In genomic region chr4:83552924-83553323, GRCh38 we compare ENCODE assay signal across 8 cellular contexts. TPM values are rescaled to one million over a fixed set of nuclear protein-coding genes. Genes with fewer than 3 reads are reported as not detected.
DNase-seq lines count a peak whose midpoint lies in the region; ATAC-seq and TF ChIP-seq lines count a peak whose summit lies in the region.

No MANE protein-coding gene starts in this region.

- no peaks in the 10 kb centered on the region for H3K27me3 ChIP-seq in trophoblast cell (ENCODE audit: insufficient read depth, low read length)

- no peak overlapping the region for H3K23ac ChIP-seq in trophoblast cell (ENCODE audit: low read length)

- no peak overlapping the region for H3K4me2 ChIP-seq in trophoblast cell (ENCODE audit: low read length)

- no CpG with 5 or more reads among the region's 2 CpGs for WGBS in trophoblast cell (ENCODE audit: extremely low coverage, insufficient coverage, insufficient read length)

- no peak overlapping the region for H3K18ac ChIP-seq in trophoblast cell (ENCODE audit: low read length)

- no peaks in the 10 kb centered on the region for H3K79me2 ChIP-seq in trophoblast cell (ENCODE audit: control insufficient read depth, insufficient read depth, low read length, poor library complexity)

- H3K4me3 ChIP-seq in foreskin fibroblast (ENCODE audit: low read depth in 1 of 2, low read length in 2 of 2) (no peak overlapping the region), trophoblast cell (ENCODE audit: low read depth, low read length) (no peak overlapping the region)

- no peak overlapping the region for H2AFZ ChIP-seq in trophoblast cell (ENCODE audit: insufficient read depth, low read length, poor library complexity)

- H3K4me1 Mint-ChIP-seq in CD14-positive monocyte = peaks cover 68% of the 10 kb centered on the region

- no peaks in the 10 kb centered on the region for H3K36me3 ChIP-seq in trophoblast cell (ENCODE audit: control insufficient read depth in 1 of 2, insufficient read depth in 2 of 2, low read length in 2 of 2)

- H4K12ac ChIP-seq in trophoblast cell (ENCODE audit: low read depth, low read length) = no peak overlapping the region

- CTCF ChIA-PET in GM10248 (lab: Yijun Ruan, JAX) = no interaction called here

- no peak overlapping the region for H4K91ac ChIP-seq in trophoblast cell (ENCODE audit: low read depth, low read length)

- no peak overlapping the region for H2BK12ac ChIP-seq in trophoblast cell (ENCODE audit: low read length)

- H3K27ac ChIP-seq in trophoblast cell (ENCODE audit: low read depth, low read length) = no peak overlapping the region

- ATAC-seq in GM21447 (IDR thresholded peaks at IDR 0.05; ENCODE audit: unreplicated experiment) (peak; percentile 51), HG02840 (IDR thresholded peaks at IDR 0.05; ENCODE audit: low FRiP score, unreplicated experiment) (no peak)

- no peak overlapping the region for H2BK120ac ChIP-seq in trophoblast cell (ENCODE audit: insufficient read depth, low read length, poor library complexity)

- peaks cover 1% of the 10 kb centered on the region for H3K79me1 ChIP-seq in trophoblast cell (ENCODE audit: low read length)

- H3K27me3 Mint-ChIP-seq in CD14-positive monocyte (ENCODE audit: low read depth in 3 of 3) = peaks cover 0 to 2% (median 0%) of the 10 kb centered on the region in 3 donors

- H3K4ac ChIP-seq in trophoblast cell (ENCODE audit: low read depth, low read length) = no peak overlapping the region

- H3K14ac ChIP-seq in trophoblast cell (ENCODE audit: low read length) = no peak overlapping the region

- peaks cover 2% of the 10 kb centered on the region in 2 experiments for H3K4me1 ChIP-seq in trophoblast cell (ENCODE audit: control insufficient read depth in 1 of 2, insufficient read depth in 2 of 2, low read length in 2 of 2)

- H3K9me3 Mint-ChIP-seq in CD14-positive monocyte = no peaks in the 10 kb centered on the region

- no peak overlapping the region for H2BK5ac ChIP-seq in trophoblast cell (ENCODE audit: low read depth, low read length, poor library complexity)

- H4K8ac ChIP-seq in trophoblast cell (ENCODE audit: low read depth, low read length) = no peak overlapping the region

- DNase-seq in CD14-positive monocyte (ENCODE audit: low spot score) = no peak
- DNase-seq in M059J (ENCODE audit: low read depth) = peak; percentile 95
- peak; percentile 85 to 86 for DNase-seq in foreskin fibroblast
- DNase-seq in NCI-H2171 treated with DMSO at 0.1 percent for 48 hours (lab: John Stamatoyannopoulos, UW) = no peak
- DNase-seq in trophoblast cell = no peak
- no peak for DNase-seq in GM10248 (ENCODE audit: extremely low spot score)

- H3K27ac Mint-ChIP-seq in CD14-positive monocyte = peak overlapping the region; percentile 56 to 90 (median 85)

- H3K9ac ChIP-seq in trophoblast cell (ENCODE audit: low read length) = no peak overlapping the region

- POLR2A ChIA-PET in GM10248 (lab: Yijun Ruan, JAX) = no interaction called here

- peaks cover 27 to 30% of the 10 kb centered on the region in 2 donors for H3K36me3 Mint-ChIP-seq in CD14-positive monocyte

- intact Hi-C loops in CD14-positive monocyte (cut with micrococcal nuclease) = no loop called here

- no peak overlapping the region for H3K4me3 Mint-ChIP-seq in CD14-positive monocyte

- H3K9me3 ChIP-seq in trophoblast cell (ENCODE audit: insufficient read depth, low read depth, low read length) = no peaks in the 10 kb centered on the region

- TF ChIP-seq CTCF in CD14-positive monocyte (IDR thresholded peaks at IDR 0.05) (no peak), foreskin fibroblast (IDR thresholded peaks at IDR 0.05; ENCODE audit: low read depth, low read length) (no peak), GM10248 (IDR thresholded peaks at IDR 0.05; ENCODE audit: control extremely low read depth, extremely low read depth, low read depth, missing control alignments) (no peak)

- no peak overlapping the region for H2AK5ac ChIP-seq in trophoblast cell (ENCODE audit: low read length)

RNA-seq across cellular contexts. Expression of gene GPAT3, which starts 17.0 kb away (rescaled TPM):
- polyA plus RNA-seq in CD14-positive monocyte = 10 to 100 TPM; 44.2 to 46.2 TPM
- total RNA-seq in M059J (2014; rRNA removed; shearing (Covaris generic)) = 15.4 and 29.8 TPM in 2 replicates
- 3.9 and 4.2 TPM in 2 replicates for polyA plus RNA-seq in trophoblast cell (2013)

Comparison
In these comparisons a context has a peak if more than half of its experiments do, and no peak if none do; other contexts are left out.
1. DNase-seq: peak in M059J (single experiment) and foreskin fibroblast (2 of 2); none in CD14-positive monocyte (single experiment), NCI-H2171 treated with DMSO at 0.1 percent for 48 hours (single experiment), trophoblast cell (0 of 2) and GM10248 (single experiment).